18 cellular contexts compared by ENCODE assay signal in the genomic region with DNA sequence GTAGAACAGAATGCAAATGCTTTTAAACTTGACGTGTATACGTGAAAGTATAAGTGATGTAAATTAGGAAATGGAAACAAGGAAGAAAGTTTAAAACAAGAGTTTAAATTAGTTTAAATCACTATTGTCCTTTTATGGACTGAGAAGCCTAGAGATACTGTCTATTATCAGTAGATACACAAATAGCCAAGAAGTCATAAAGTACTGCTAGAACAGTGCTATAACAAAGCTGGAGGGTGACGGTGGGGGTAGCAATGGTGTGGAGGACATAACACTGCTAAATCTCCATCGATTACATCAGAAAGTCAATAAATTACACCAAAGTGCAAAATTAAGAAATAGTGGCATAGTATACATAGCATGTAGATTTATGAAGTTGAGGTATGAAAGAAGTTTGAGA. TPM values are rescaled to one million over a fixed set of nuclear protein-coding genes. Genes with fewer than 3 reads are reported as not detected.
"Had no signal": no experiment of that assay in that cellular context is flagged by ENCODE, and none has a peak within 500 bp of the region (broad histone marks: within the 10 kb centered on the region; RNA-seq: fewer than 3 reads in every experiment).

No MANE protein-coding gene starts in this region.

- H3K27ac ChIP-seq: body of pancreas, epithelial cell of prostate, foreskin keratinocyte, testis had no signal

- H3K27me3 ChIP-seq: body of pancreas, foreskin keratinocyte, testis had no signal

- H3K4me1 ChIP-seq: body of pancreas had no signal

- H3K9me3 ChIP-seq: body of pancreas, testis had no signal

- ATAC-seq: body of pancreas; foreskin keratinocyte; stimulated activated naive CD8-positive, alpha-beta T cell treated with anti-CD3 and anti-CD28 coated beads, Interleukin-15, amount 100 ng/mL, for 72 hours had no signal

- DNase-seq: activated B cell treated with CpG ODN at 0.5 μM for 24 hours; activated CD4-positive, alpha-beta memory T cell treated with anti-CD3 and anti-CD28 coated beads for 36 hours; activated CD4-positive, alpha-beta T cell treated with anti-CD3 and anti-CD28 coated beads for 4 hours; activated T-cell treated with anti-CD3 and anti-CD28 coated beads for 4 hours; amniotic stem cell; body of pancreas; central memory CD4-positive, alpha-beta T cell; endodermal cell; foreskin keratinocyte; occipital lobe; posterior cingulate gyrus; stimulated activated CD4-positive, alpha-beta T cell treated with anti-CD3 and anti-CD28 coated beads, Interleukin-2, amount 100 ng/mL, for 48 hours; stimulated activated naive CD8-positive, alpha-beta T cell treated with anti-CD3 and anti-CD28 coated beads, Interleukin-15, amount 100 ng/mL, for 72 hours; T-helper 1 cell; T-helper 9 cell had no signal

- H3K4me3 ChIP-seq: body of pancreas, testis had no signal

RNA-seq across cellular contexts. Expression of gene CAV2, which starts 50.1 kb away (rescaled TPM):
- total RNA-seq: activated B cell treated with CpG ODN at 0.5 μM for 24 hours; activated CD4-positive, alpha-beta memory T cell treated with anti-CD3 and anti-CD28 coated beads for 36 hours had no signal
- polyA plus RNA-seq: neural cell had no signal
